ENCODE assay signal across 27 cellular contexts in genomic region chr11:101267654-101268053, GRCh38.
"Had no signal": no experiment of that assay in that cellular context is flagged by ENCODE, and none has a peak within 500 bp of the region (broad histone marks: within the 10 kb centered on the region; RNA-seq: fewer than 3 reads in every experiment).

No MANE protein-coding gene starts in this region.

- H3K9me3 ChIP-seq: stomach, suprapubic skin, testis, thoracic aorta, thyroid gland, tibial artery, tibial nerve, transverse colon, upper lobe of left lung, upper lobe of right lung, uterus, vagina had no signal

- H3K27ac ChIP-seq: stomach, suprapubic skin, testis, thoracic aorta, thyroid gland, tibial artery, tibial nerve, transverse colon, upper lobe of left lung, upper lobe of right lung, uterus, vagina had no signal

- H3K4me1 ChIP-seq: suprapubic skin, thyroid gland, tibial nerve, upper lobe of left lung, upper lobe of right lung, uterus had no signal

- H3K4me3 ChIP-seq: stomach, suprapubic skin, testis, thoracic aorta, thyroid gland, tibial artery, tibial nerve, transverse colon, upper lobe of left lung, upper lobe of right lung, uterus, vagina had no signal

- ATAC-seq: stimulated activated effector memory CD8-positive, alpha-beta T cell treated with anti-CD3 and anti-CD28 coated beads, Interleukin-12 subunit alpha, Interleukin-12 subunit beta, amount 100 ng/mL, for 72 hours; stimulated activated memory B cell treated with anti-CD40 and anti-IgM and Interleukin-4, amounts not matched to agents 10 μg/mL and 1 μg/mL and 100 μg/mL, for 72 hours; stimulated activated naive B cell treated with anti-CD40 and anti-IgM and Interleukin-4, amounts not matched to agents 10 μg/mL and 1 μg/mL and 100 μg/mL, for 72 hours; stimulated activated naive CD8-positive, alpha-beta T cell treated with anti-CD3 and anti-CD28 coated beads, Interleukin-15, amount 100 ng/mL, for 72 hours; stimulated activated naive CD8-positive, alpha-beta T cell treated with anti-CD3 and anti-CD28 coated beads, Interleukin-15, Interleukin-2, amounts not matched to agents 100 U/mL and 50 U/mL, for 24 hours; upper lobe of right lung had no signal

- DNase-seq: stimulated activated CD4-positive, alpha-beta T cell treated with anti-CD3 and anti-CD28 coated beads, Interleukin-2, amount 100 ng/mL, for 48 hours; stimulated activated CD4-positive, alpha-beta T cell treated with anti-CD3 and anti-CD28 coated beads, Interleukin-4, amount 100 ng/mL, for 1 hour; stimulated activated CD4-positive, alpha-beta T cell treated with anti-CD3 and anti-CD28 coated beads, Interleukin-4, amount 100 ng/mL, for 24 hours; stimulated activated CD4-positive, alpha-beta T cell treated with anti-CD3 and anti-CD28 coated beads, Interleukin-4, amount 100 ng/mL, for 4 hours; stimulated activated CD8-positive, alpha-beta memory T cell treated with anti-CD3 and anti-CD28 coated beads, Interleukin-4, amount 100 ng/mL, for 48 hours; stimulated activated naive B cell treated with anti-CD40 and anti-IgM and Interleukin-4, amounts not matched to agents 10 μg/mL and 1 μg/mL and 100 μg/mL, for 72 hours; stimulated activated naive CD4-positive, alpha-beta T cell; stimulated activated naive CD4-positive, alpha-beta T cell treated with Interleukin-2 at 50 U/mL for 16 hours; stimulated activated naive CD8-positive, alpha-beta T cell treated with anti-CD3 and anti-CD28 coated beads, Interleukin-15, amount 100 ng/mL, for 72 hours; stimulated activated naive CD8-positive, alpha-beta T cell treated with anti-CD3 and anti-CD28 coated beads, Interleukin-15, Interleukin-2, amounts not matched to agents 100 U/mL and 50 U/mL, for 24 hours; stomach; substantia nigra; testis; thyroid gland; tibial artery; transverse colon; trophoblast cell; upper lobe of left lung; upper lobe of right lung; uterus had no signal

- H3K36me3 ChIP-seq: stomach, suprapubic skin, thoracic aorta, thyroid gland, tibial artery, tibial nerve, transverse colon, upper lobe of left lung, upper lobe of right lung, uterus, vagina had no signal

- FAIRE-seq: urothelium cell line had no signal

- H3K27me3 ChIP-seq: stomach, suprapubic skin, testis, thyroid gland, tibial artery, tibial nerve, transverse colon, upper lobe of left lung, upper lobe of right lung, uterus, vagina had no signal
